1 cellular context compared by ENCODE assay signal in the genomic region with DNA sequence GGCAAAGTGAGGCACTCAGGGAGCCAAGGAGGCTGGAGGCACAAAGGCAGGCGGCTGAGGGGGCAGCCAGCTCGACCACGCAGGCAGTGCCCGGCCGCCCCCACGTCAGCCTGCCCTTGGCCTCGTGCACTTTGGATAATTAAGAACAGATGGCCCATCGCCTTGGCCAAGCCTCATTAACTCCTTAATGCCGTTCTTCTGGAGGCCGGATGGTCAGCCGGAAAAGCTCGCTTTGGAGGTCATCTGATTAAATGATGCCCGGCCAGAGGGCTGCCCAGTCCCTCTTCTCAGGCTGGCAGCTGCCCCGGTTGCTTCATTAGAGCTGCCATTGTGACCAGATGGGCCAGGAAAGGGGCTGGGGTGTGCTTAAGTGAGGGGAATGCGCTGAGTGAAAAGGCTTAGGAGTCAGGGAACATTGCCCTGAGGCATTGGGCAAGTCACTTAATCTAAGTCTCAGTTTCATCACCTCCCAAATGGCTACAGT.
A peak's percentile ranks its signal among the peaks of the same experiment; 100 is the strongest.
TF ChIP-seq lines count a peak whose summit lies in the region.

No MANE protein-coding gene starts in this region.

TF ChIP-seq in SK-N-SH treated with all-trans-retinoic acid at 6 μM for 48 hours, 23 proteins besides CTCF, POLR2A, EP300 and RAD21:
- TF ChIP-seq ISL1 (CRISPR knock-in tag; IDR thresholded peaks at IDR 0.05): peak; percentile 48
- TF ChIP-seq OSR1 (CRISPR knock-in tag; IDR thresholded peaks at IDR 0.05): no peak
- TF ChIP-seq ZC3H10 (CRISPR knock-in tag; IDR thresholded peaks at IDR 0.05): no peak
- 0 out of 2 replicates have a peak, but pooled peaks have one; percentile 47 for TF ChIP-seq GLIS3 (CRISPR knock-in tag; IDR thresholded peaks at IDR 0.05)
- no peak for TF ChIP-seq ESRRG (CRISPR knock-in tag; IDR thresholded peaks at IDR 0.05)
- no peak for TF ChIP-seq CSRNP3 (CRISPR knock-in tag; IDR thresholded peaks at IDR 0.05)
- no peak for TF ChIP-seq RARB (CRISPR knock-in tag; IDR thresholded peaks at IDR 0.05)
- peak; percentile 90 for TF ChIP-seq SNAI2 (CRISPR knock-in tag; IDR thresholded peaks at IDR 0.05)
- peak; percentile 53; the same call in 1 of the 2 replicates for TF ChIP-seq PPARA (CRISPR knock-in tag; IDR thresholded peaks at IDR 0.05; ENCODE audit: borderline replicate concordance)
- TF ChIP-seq ZNF565 (CRISPR knock-in tag; conservative IDR thresholded peaks at IDR 0.05; ENCODE audit: low read depth): no peak; the same call in 1 of the 2 replicates
- TF ChIP-seq ZNF70 (CRISPR knock-in tag; IDR thresholded peaks at IDR 0.05): peak; percentile 21; the same call in 1 of the 2 replicates
- peak; percentile 97 for TF ChIP-seq TCF4 (CRISPR knock-in tag; IDR thresholded peaks at IDR 0.05; ENCODE audit: borderline replicate concordance)
- peak; percentile 70; the same call in 1 of the 2 replicates for TF ChIP-seq ZFP3 (CRISPR knock-in tag; IDR thresholded peaks at IDR 0.05)
- TF ChIP-seq, protein P1, sequence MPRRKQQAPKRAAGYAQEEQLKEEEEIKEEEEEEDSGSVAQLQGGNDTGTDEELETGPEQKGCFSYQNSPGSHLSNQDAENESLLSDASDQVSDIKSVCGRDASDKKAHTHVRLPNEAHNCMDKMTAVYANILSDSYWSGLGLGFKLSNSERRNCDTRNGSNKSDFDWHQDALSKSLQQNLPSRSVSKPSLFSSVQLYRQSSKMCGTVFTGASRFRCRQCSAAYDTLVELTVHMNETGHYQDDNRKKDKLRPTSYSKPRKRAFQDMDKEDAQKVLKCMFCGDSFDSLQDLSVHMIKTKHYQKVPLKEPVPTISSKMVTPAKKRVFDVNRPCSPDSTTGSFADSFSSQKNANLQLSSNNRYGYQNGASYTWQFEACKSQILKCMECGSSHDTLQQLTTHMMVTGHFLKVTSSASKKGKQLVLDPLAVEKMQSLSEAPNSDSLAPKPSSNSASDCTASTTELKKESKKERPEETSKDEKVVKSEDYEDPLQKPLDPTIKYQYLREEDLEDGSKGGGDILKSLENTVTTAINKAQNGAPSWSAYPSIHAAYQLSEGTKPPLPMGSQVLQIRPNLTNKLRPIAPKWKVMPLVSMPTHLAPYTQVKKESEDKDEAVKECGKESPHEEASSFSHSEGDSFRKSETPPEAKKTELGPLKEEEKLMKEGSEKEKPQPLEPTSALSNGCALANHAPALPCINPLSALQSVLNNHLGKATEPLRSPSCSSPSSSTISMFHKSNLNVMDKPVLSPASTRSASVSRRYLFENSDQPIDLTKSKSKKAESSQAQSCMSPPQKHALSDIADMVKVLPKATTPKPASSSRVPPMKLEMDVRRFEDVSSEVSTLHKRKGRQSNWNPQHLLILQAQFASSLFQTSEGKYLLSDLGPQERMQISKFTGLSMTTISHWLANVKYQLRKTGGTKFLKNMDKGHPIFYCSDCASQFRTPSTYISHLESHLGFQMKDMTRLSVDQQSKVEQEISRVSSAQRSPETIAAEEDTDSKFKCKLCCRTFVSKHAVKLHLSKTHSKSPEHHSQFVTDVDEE (CRISPR knock-in tag; IDR thresholded peaks at IDR 0.05): peak; percentile 93
- 0 out of 2 replicates have a peak, but pooled peaks have one; percentile 3 for TF ChIP-seq BACH2 (CRISPR knock-in tag; IDR thresholded peaks at IDR 0.05; ENCODE audit: borderline replicate concordance)
TF ChIP-seq in SK-N-SH treated with all-trans-retinoic acid at 6 μM for 48 hours: peak in this region for 9.
